16 cellular contexts compared by ENCODE assay signal in genomic region chr14:71471604-71472003, GRCh38.
"Had no signal": no experiment of that assay in that cellular context is flagged by ENCODE, and none has a peak within 500 bp of the region (broad histone marks: within the 10 kb centered on the region; RNA-seq: fewer than 3 reads in every experiment).

No MANE protein-coding gene starts in this region.

- H3K27me3 Mint-ChIP-seq: activated CD4-positive, alpha-beta memory T cell treated with anti-CD3 and anti-CD28 coated beads, Interleukin-2, amount 10 ng/mL, durations not matched to agents 7 days and 5 days; activated naive CD4-positive, alpha-beta T cell treated with anti-CD3 and anti-CD28 coated beads, Interleukin-2, amount 10 ng/mL, durations not matched to agents 7 days and 5 days; activated T-helper 17 cell treated with anti-CD3 and anti-CD28 coated beads, Interleukin-2, amount 50 U/mL, for 72 hours; brain; central memory CD8-positive, alpha-beta T cell; effector memory CD8-positive, alpha-beta T cell had no signal

- H3K4me3 Mint-ChIP-seq: activated CD4-positive, alpha-beta memory T cell treated with anti-CD3 and anti-CD28 coated beads, Interleukin-2, amount 10 ng/mL, durations not matched to agents 7 days and 5 days; activated naive CD4-positive, alpha-beta T cell treated with anti-CD3 and anti-CD28 coated beads, Interleukin-2, amount 10 ng/mL, durations not matched to agents 7 days and 5 days; activated T-helper 17 cell treated with anti-CD3 and anti-CD28 coated beads, Interleukin-2, amount 50 U/mL, for 72 hours; brain; central memory CD8-positive, alpha-beta T cell; effector memory CD8-positive, alpha-beta T cell; mesothelial cell of epicardium; neural crest cell had no signal

- H3K4me1 ChIP-seq: pancreas had no signal

- H3K27ac Mint-ChIP-seq: activated CD4-positive, alpha-beta memory T cell treated with anti-CD3 and anti-CD28 coated beads, Interleukin-2, amount 10 ng/mL, durations not matched to agents 7 days and 5 days; activated naive CD4-positive, alpha-beta T cell treated with anti-CD3 and anti-CD28 coated beads, Interleukin-2, amount 10 ng/mL, durations not matched to agents 7 days and 5 days; effector memory CD8-positive, alpha-beta T cell; mesothelial cell of epicardium had no signal

- DNase-seq: activated CD4-positive, alpha-beta memory T cell treated with anti-CD3 and anti-CD28 coated beads, Interleukin-2, amount 10 ng/mL, durations not matched to agents 7 days and 5 days; activated CD8-positive, alpha-beta memory T cell treated with anti-CD3 and anti-CD28 coated beads, Interleukin-2, amount 50 U/mL, for 48 hours; activated naive CD4-positive, alpha-beta T cell treated with anti-CD3 and anti-CD28 coated beads, Interleukin-2, amount 10 ng/mL, durations not matched to agents 7 days and 5 days; amygdala; effector memory CD8-positive, alpha-beta T cell; erythroblast; left ventricle myocardium superior; pancreas; stimulated activated CD4-positive, alpha-beta T cell treated with anti-CD3 and anti-CD28 coated beads, Interleukin-15, amount 100 ng/mL, for 24 hours; stimulated activated CD4-positive, alpha-beta T cell treated with anti-CD3 and anti-CD28 coated beads, Interleukin-4, amount 100 ng/mL, for 24 hours; thyroid gland had no signal

- H3K4me3 ChIP-seq: pancreas, thyroid gland had no signal

- H3K9me3 ChIP-seq: pancreas, thyroid gland had no signal

- H3K27ac ChIP-seq: pancreas, thyroid gland had no signal

- H3K27me3 ChIP-seq: pancreas, thyroid gland had no signal

- H3K9me3 Mint-ChIP-seq: neural crest cell had no signal

- H3K36me3 ChIP-seq: pancreas, thyroid gland had no signal

- FAIRE-seq: pancreas had no signal

- H3K4me1 Mint-ChIP-seq: neural crest cell had no signal

- H3K36me3 Mint-ChIP-seq: mesothelial cell of epicardium had no signal
